Comparison of ENCODE assay signal across 16 cellular contexts in the genomic region with DNA sequence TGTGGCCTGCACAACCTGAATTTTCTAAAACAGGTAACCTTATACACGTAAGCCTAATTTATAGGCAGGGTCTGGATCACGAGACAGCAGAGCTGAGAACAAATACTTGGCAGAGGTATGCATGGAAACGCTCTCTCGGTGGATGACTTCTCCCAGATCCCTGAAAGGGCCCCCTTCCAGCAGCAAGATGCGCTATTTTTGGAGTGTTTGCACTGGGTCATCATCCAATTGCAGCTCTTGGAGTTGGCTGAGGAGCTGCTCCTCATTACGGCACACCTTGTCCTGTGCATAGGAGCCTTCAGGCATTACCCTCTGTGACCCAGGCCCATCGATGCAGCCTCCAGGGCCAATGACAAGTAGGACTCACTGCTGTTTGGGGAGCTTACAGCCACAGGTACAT. TPM values are rescaled to one million over a fixed set of nuclear protein-coding genes. Genes with fewer than 3 reads are reported as not detected.
DNase-seq lines count a peak whose midpoint lies in the region; ATAC-seq, FAIRE-seq and TF ChIP-seq lines count a peak whose summit lies in the region.
"Not testable (repeated sequence)": the region's sequence is repeated elsewhere in the genome, so short reads cannot be mapped to it uniquely, and the experiment has no call there.
"Had no signal": no experiment of that assay in that cellular context is flagged by ENCODE, and none has a peak within 500 bp of the region (broad histone marks: within the 10 kb centered on the region; RNA-seq: fewer than 3 reads in every experiment).

No MANE protein-coding gene starts in this region.

- not testable (repeated sequence) for H3K27ac ChIP-seq in heart left ventricle, heart right ventricle
- H3K27ac ChIP-seq in sigmoid colon: peak overlapping the region in 3 of 4 donors; percentile 31 to 40 (median 38)

- intact Hi-C loops in Right ventricle myocardium inferior (cut with DNase I); Right ventricle myocardium superior (cut with DNase I); heart left ventricle (cut with DNase I); heart right ventricle (cut with DNase I); left cardiac atrium (cut with DNase I); left ventricle myocardium superior (cut with micrococcal nuclease); sigmoid colon (cut with DNase I): not testable (repeated sequence)

- H3K36me3 ChIP-seq in bronchial epithelial cell (ENCODE audit: control insufficient read depth, insufficient read depth, low read length); heart left ventricle; heart right ventricle; sigmoid colon: not testable (repeated sequence)

- H3K27me3 ChIP-seq in bronchial epithelial cell (ENCODE audit: control insufficient read depth, insufficient read depth, low read length); heart left ventricle; heart right ventricle; sigmoid colon: not testable (repeated sequence)

- TF ChIP-seq CTCF in bronchial epithelial cell (IDR thresholded peaks at IDR 0.05; ENCODE audit: insufficient read depth, low read length, severe bottlenecking); heart left ventricle (IDR thresholded peaks at IDR 0.05); heart right ventricle (IDR thresholded peaks at IDR 0.05); sigmoid colon (IDR thresholded peaks at IDR 0.05): not testable (repeated sequence)

- peak; percentile 77 for FAIRE-seq in bronchial epithelial cell (lab: Jason Lieb, UNC)

- ATAC-seq in Right ventricle myocardium inferior: peak; percentile 27
- peak; percentile 64 for ATAC-seq in Right ventricle myocardium superior (ENCODE audit: poor library complexity)
- peak; percentile 27 to 76 (median 50) for ATAC-seq in heart left ventricle
- ATAC-seq in heart right ventricle: peak in 5 of 8 donors; percentile 26 to 67 (median 53)
- ATAC-seq in left cardiac atrium: peak; percentile 38 to 55
- ATAC-seq in left ventricle myocardium superior: peak; percentile 70

- TF ChIP-seq EP300 in sigmoid colon (IDR thresholded peaks at IDR 0.05): peak in 1 of 4 donors; percentile 28

- WGBS in heart left ventricle, 4 donors: 42 to 60% (median 47%) methylated on average over 7 of the region's 7 CpGs
- 42 to 63% methylated on average over 6 to 7 of the region's 7 CpGs for WGBS in heart right ventricle, 2 donors
- 90 to 95% methylated on average over 7 of the region's 7 CpGs for WGBS in sigmoid colon, 2 donors

- H3K9me3 ChIP-seq in heart left ventricle (peaks cover 0 to 16% (median 0%) of the 10 kb centered on the region in 12 donors), heart right ventricle (peaks cover 0 to 12% (median 0%) of the 10 kb centered on the region in 11 donors)
- H3K9me3 ChIP-seq in sigmoid colon: not testable (repeated sequence)

- TF ChIP-seq POLR2A in heart left ventricle (IDR thresholded peaks at IDR 0.05); sigmoid colon (IDR thresholded peaks at IDR 0.05): not testable (repeated sequence)

- not testable (repeated sequence) for H3K4me3 ChIP-seq in bronchial epithelial cell (ENCODE audit: low read depth, low read length); heart left ventricle; heart right ventricle; sigmoid colon

- H3K4me1 ChIP-seq in heart left ventricle, heart right ventricle: not testable (repeated sequence)
- H3K4me1 ChIP-seq in sigmoid colon: peaks cover 0 to 16% (median 0%) of the 10 kb centered on the region in 4 donors

- not testable (repeated sequence) for DNase-seq in bronchial epithelial cell (ENCODE audit: low read depth); Right ventricle myocardium inferior (ENCODE audit: missing footprints); Right ventricle myocardium superior; heart left ventricle; heart right ventricle; left cardiac atrium; left ventricle myocardium superior
- peak; percentile 69 for DNase-seq in sigmoid colon

RNA-seq across cellular contexts. Expression of gene TBC1D26, which starts 38.6 kb away (rescaled TPM):
- 0.13 TPM in 1 of 2 replicates, not detected in the other for total RNA-seq in bronchial epithelial cell
- not detected for total RNA-seq in Right ventricle myocardium inferior
- total RNA-seq in Right ventricle myocardium superior: not detected
- total RNA-seq in heart left ventricle: not detected
- polyA plus RNA-seq in heart left ventricle: not detected
- not detected for total RNA-seq in heart right ventricle
- under 1 TPM in 1 of 2 donors, not detected in 1; 0.07 TPM for polyA plus RNA-seq in heart right ventricle
- total RNA-seq in left cardiac atrium: not detected
- total RNA-seq in left ventricle myocardium superior: not detected
- total RNA-seq in sigmoid colon: 1 to 10 TPM in 1 of 4 donors, under 1 TPM in 1, not detected in 2; 0.66 to 1.1 TPM
- polyA plus RNA-seq in sigmoid colon: under 1 TPM in 1 of 3 donors, not detected in 2; 0.10 TPM
- total RNA-seq: A172; B cell; Caco-2; CD4-positive, alpha-beta T cell; Daoy had no signal
- polyA plus RNA-seq: CD14-positive monocyte; CD4-positive, alpha-beta memory T cell; CD4-positive, CD25-positive, alpha-beta regulatory T cell had no signal
